11 cellular contexts compared by ENCODE assay signal in genomic region chr3:30682434-30683155, GRCh38.
DNase-seq lines count a peak whose midpoint lies in the region; ATAC-seq, FAIRE-seq and TF ChIP-seq lines count a peak whose summit lies in the region.
"Had no signal": no experiment of that assay in that cellular context is flagged by ENCODE, and none has a peak within 500 bp of the region (broad histone marks: within the 10 kb centered on the region; RNA-seq: fewer than 3 reads in every experiment).

No MANE protein-coding gene starts in this region.

- H3K9ac ChIP-seq in BLaER1 treated with 17β-estradiol and CSF1 and Interleukin-3, amounts not matched to agents 10 nM and 100 nM = no peak overlapping the region
- H3K9ac ChIP-seq in GM12878 (ENCODE audit: control insufficient read depth, insufficient read depth, low read length) = no peak overlapping the region

- H3K27ac Mint-ChIP-seq in nephron = peak overlapping the region; percentile 87 to 92 (median 89)

- no peak for TF ChIP-seq CTCF in GM12878 (IDR thresholded peaks at IDR 0.05 in 2 of 3, conservative IDR thresholded peaks at IDR 0.05 in 1 of 3; ENCODE audit: control insufficient read depth in 2 of 3, extremely low read depth in 1 of 3, insufficient read depth in 1 of 3, low read depth in 3 of 3, low read length in 3 of 3)
- no peak for TF ChIP-seq CTCF in nephron (IDR thresholded peaks at IDR 0.05; ENCODE audit: unreplicated experiment in 3 of 3)

- POLR2A ChIA-PET in GM12878 (lab: Charles Lee) = no interaction called here

- H3K36me3 Mint-ChIP-seq in nephron (ENCODE audit: low read depth) = peaks cover 35% of the 10 kb centered on the region

- H3K4me2 ChIP-seq in BLaER1 treated with 17β-estradiol and CSF1 and Interleukin-3, amounts not matched to agents 10 nM and 100 nM = peak overlapping the region; percentile 55 to 85 (median 69); a peak in 18 of 22 replicates
- no peak overlapping the region for H3K4me2 ChIP-seq in GM12878 (ENCODE audit: control insufficient read depth, insufficient read depth)

- BruUV-seq in GM12878 (replicated peaks; lab: Mats Ljungman, UMichigan) = no TSS peak

- FAIRE-seq in GM12878 (lab: Jason Lieb, UNC) = no peak
- FAIRE-seq: G401.6 had no signal

- ATAC-seq in HG03558 (IDR thresholded peaks at IDR 0.05; ENCODE audit: extremely low read depth, unreplicated experiment) (peak; percentile 56), GM12878 (no peak)

- peaks cover 7% of the 10 kb centered on the region for H3K27me3 Mint-ChIP-seq in nephron (ENCODE audit: low read depth)

- RAD21 ChIA-PET in GM12878 (lab: Charles Lee; ENCODE audit: unreplicated experiment) = interaction anchor here (1.5 kb wide), 1 partner anchor 9 kb away, joined by 3 read pairs; no protein-coding TSS in a partner anchor

- peaks cover 5 to 78% (median 29%) of the 10 kb centered on the region in 11 experiments; a peak in 15 of 22 replicates for H4K20me1 ChIP-seq in BLaER1 treated with 17β-estradiol and CSF1 and Interleukin-3, amounts not matched to agents 10 nM and 100 nM
- no peaks in the 10 kb centered on the region for H4K20me1 ChIP-seq in GM12878 (ENCODE audit: control insufficient read depth, insufficient read depth)

- intact Hi-C loops in GM12878 (cut with micrococcal nuclease; ENCODE audit: unreplicated experiment) = no loop called here

- peaks cover 73% of the 10 kb centered on the region for H3K4me1 Mint-ChIP-seq in nephron

- 0% methylated on average over 1 of the region's 1 CpG for WGBS in GM12878 (ENCODE audit: insufficient coverage, insufficient replicate concordance, low lambda C conversion rate, missing lambda C conversion rate)

- H3K27ac ChIP-seq in BLaER1 treated with 17β-estradiol and CSF1 and Interleukin-3, amounts not matched to agents 10 nM and 100 nM = peak overlapping the region in 5 of 11 experiments; percentile 0 to 67 (median 52); a peak in 5 of 22 replicates
- no peak overlapping the region for H3K27ac ChIP-seq in GM12878 (ENCODE audit: control insufficient read depth, insufficient read depth)
- H3K27ac ChIP-seq: foreskin keratinocyte had no signal

- H3K9me3 ChIP-seq in BLaER1 treated with 17β-estradiol and CSF1 and Interleukin-3, amounts not matched to agents 10 nM and 100 nM (replicated peaks in 1 of 11) = no peaks in the 10 kb centered on the region
- H3K9me3 ChIP-seq in GM12878 (replicated peaks; ENCODE audit: control insufficient read depth, insufficient read depth, low read length) = no peaks in the 10 kb centered on the region; the same call in 2 of the 3 replicates

- H2AFZ ChIP-seq in GM12878 (ENCODE audit: control insufficient read depth, low read depth, low read length) = no peak overlapping the region

- H3K4me3 ChIP-seq in BLaER1 treated with 17β-estradiol and CSF1 and Interleukin-3, amounts not matched to agents 10 nM and 100 nM = no peak overlapping the region
- H3K4me3 ChIP-seq in GM12878 = no peak overlapping the region

- no peak for TF ChIP-seq POLR2A in GM12878 (IDR thresholded peaks at IDR 0.05; ENCODE audit: low read depth, low read length)

- no peak for DNase-seq in GM12878 (ENCODE audit: low read depth, low spot score)
- no peak for DNase-seq in NCI-H2196 (lab: John Stamatoyannopoulos, UW; ENCODE audit: unreplicated experiment)
- no peak for DNase-seq in NCI-H1092 treated with DMSO at 0.1 percent for 48 hours (lab: John Stamatoyannopoulos, UW)
- DNase-seq in activated gamma-delta T cell (lab: John Stamatoyannopoulos, UW) = no peak
- no peak for DNase-seq in DMS114 treated with DMSO at 0.1 percent for 48 hours (lab: John Stamatoyannopoulos, UW; ENCODE audit: unreplicated experiment)
- DNase-seq: NCI-H1092 had no signal

- CTCF ChIA-PET in GM12878 (lab: Yijun Ruan, JAX) = interaction anchor here (1.1 kb wide), 1 partner anchor 11 kb away, joined by 3 read pairs; no protein-coding TSS in a partner anchor

- H3K9me3 Mint-ChIP-seq in nephron = no peaks in the 10 kb centered on the region

- no peaks in the 10 kb centered on the region for H3K79me2 ChIP-seq in GM12878 (ENCODE audit: control insufficient read depth, insufficient read depth, low read length)

- H3K4me3 Mint-ChIP-seq in nephron = no peak overlapping the region

- peaks cover 68 to 91% (median 78%) of the 10 kb centered on the region in 10 experiments for H3K4me1 ChIP-seq in BLaER1 treated with 17β-estradiol and CSF1 and Interleukin-3, amounts not matched to agents 10 nM and 100 nM
- no peaks in the 10 kb centered on the region for H3K4me1 ChIP-seq in GM12878 (ENCODE audit: control insufficient read depth, insufficient read depth, low read length)

- H3K36me3 ChIP-seq in BLaER1 treated with 17β-estradiol and CSF1 and Interleukin-3, amounts not matched to agents 10 nM and 100 nM = peaks cover 68 to 93% (median 92%) of the 10 kb centered on the region in 11 experiments
- H3K36me3 ChIP-seq in GM12878 (ENCODE audit: control insufficient read depth in 2 of 2, insufficient read depth in 2 of 2, low read length in 1 of 2) = no peaks in the 10 kb centered on the region

- in situ Hi-C loops in GM12878 (cut with MboI) = no loop called here

- no peaks in the 10 kb centered on the region for H3K27me3 ChIP-seq in BLaER1 treated with 17β-estradiol and CSF1 and Interleukin-3, amounts not matched to agents 10 nM and 100 nM
- no peaks in the 10 kb centered on the region; a peak in 1 of 4 replicates for H3K27me3 ChIP-seq in GM12878 (replicated peaks in 1 of 2; ENCODE audit: control insufficient read depth in 2 of 2, insufficient read depth in 2 of 2, low read length in 1 of 2)
- H3K27me3 ChIP-seq: foreskin keratinocyte had no signal

- SMC1A ChIA-PET in GM12878 (lab: Charles Lee; ENCODE audit: uncharacterized antibody, unreplicated experiment) = interaction anchor here (0.5 kb wide), 1 partner anchor 205 kb away, joined by 3 read pairs; no protein-coding TSS in a partner anchor

- no peak for TF ChIP-seq EP300 in GM12878 (IDR thresholded peaks at IDR 0.05; ENCODE audit: borderline replicate concordance in 1 of 2, control insufficient read depth in 1 of 2, low read depth in 2 of 2, low read length in 2 of 2)

- no peak for TF ChIP-seq RAD21 in GM12878 (IDR thresholded peaks at IDR 0.05; ENCODE audit: insufficient read depth, low read depth, low read length)

TF ChIP-seq in GM12878, 131 proteins besides CTCF, POLR2A, EP300 and RAD21:
- TF ChIP-seq SPI1 (IDR thresholded peaks at IDR 0.05; ENCODE audit: borderline replicate concordance, insufficient read depth, low read depth, low read length) (0 out of 2 replicates have a peak, but pooled peaks have one; percentile 3), STAT3 (IDR thresholded peaks at IDR 0.05; ENCODE audit: low read depth, low read length) (no peak)
